Comparison of ENCODE assay signal across 1 cellular context in the genomic region with DNA sequence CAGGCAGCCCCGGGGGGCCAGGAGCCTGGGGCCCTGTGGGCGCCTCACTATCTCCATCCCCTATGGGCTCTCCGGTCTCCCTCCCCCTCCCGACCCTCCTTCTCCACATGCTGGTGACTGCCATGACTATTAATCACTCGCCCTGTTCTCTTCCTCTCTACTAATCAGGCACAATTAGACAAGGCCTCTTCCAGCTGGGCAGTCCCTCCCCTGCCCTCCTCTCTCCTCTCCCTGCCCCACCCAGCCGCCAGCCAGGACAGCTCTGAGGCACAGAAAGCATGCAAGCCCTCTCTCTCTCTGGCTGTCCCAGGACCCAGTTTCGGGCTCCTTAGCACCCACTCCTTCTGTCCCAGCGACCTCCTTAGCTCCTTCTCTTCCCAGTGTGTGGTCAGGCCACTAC.
TF ChIP-seq lines count a peak whose summit lies in the region.

No MANE protein-coding gene starts in this region.

TF ChIP-seq in SK-N-SH treated with all-trans-retinoic acid at 6 μM for 48 hours, 23 proteins besides CTCF, POLR2A, EP300 and RAD21 (continued from another document):
- TF ChIP-seq, protein P1, sequence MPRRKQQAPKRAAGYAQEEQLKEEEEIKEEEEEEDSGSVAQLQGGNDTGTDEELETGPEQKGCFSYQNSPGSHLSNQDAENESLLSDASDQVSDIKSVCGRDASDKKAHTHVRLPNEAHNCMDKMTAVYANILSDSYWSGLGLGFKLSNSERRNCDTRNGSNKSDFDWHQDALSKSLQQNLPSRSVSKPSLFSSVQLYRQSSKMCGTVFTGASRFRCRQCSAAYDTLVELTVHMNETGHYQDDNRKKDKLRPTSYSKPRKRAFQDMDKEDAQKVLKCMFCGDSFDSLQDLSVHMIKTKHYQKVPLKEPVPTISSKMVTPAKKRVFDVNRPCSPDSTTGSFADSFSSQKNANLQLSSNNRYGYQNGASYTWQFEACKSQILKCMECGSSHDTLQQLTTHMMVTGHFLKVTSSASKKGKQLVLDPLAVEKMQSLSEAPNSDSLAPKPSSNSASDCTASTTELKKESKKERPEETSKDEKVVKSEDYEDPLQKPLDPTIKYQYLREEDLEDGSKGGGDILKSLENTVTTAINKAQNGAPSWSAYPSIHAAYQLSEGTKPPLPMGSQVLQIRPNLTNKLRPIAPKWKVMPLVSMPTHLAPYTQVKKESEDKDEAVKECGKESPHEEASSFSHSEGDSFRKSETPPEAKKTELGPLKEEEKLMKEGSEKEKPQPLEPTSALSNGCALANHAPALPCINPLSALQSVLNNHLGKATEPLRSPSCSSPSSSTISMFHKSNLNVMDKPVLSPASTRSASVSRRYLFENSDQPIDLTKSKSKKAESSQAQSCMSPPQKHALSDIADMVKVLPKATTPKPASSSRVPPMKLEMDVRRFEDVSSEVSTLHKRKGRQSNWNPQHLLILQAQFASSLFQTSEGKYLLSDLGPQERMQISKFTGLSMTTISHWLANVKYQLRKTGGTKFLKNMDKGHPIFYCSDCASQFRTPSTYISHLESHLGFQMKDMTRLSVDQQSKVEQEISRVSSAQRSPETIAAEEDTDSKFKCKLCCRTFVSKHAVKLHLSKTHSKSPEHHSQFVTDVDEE (CRISPR knock-in tag; IDR thresholded peaks at IDR 0.05), result no peak
- TF ChIP-seq, protein P2, sequence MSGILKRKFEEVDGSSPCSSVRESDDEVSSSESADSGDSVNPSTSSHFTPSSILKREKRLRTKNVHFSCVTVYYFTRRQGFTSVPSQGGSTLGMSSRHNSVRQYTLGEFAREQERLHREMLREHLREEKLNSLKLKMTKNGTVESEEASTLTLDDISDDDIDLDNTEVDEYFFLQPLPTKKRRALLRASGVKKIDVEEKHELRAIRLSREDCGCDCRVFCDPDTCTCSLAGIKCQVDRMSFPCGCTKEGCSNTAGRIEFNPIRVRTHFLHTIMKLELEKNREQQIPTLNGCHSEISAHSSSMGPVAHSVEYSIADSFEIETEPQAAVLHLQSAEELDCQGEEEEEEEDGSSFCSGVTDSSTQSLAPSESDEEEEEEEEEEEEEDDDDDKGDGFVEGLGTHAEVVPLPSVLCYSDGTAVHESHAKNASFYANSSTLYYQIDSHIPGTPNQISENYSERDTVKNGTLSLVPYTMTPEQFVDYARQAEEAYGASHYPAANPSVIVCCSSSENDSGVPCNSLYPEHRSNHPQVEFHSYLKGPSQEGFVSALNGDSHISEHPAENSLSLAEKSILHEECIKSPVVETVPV (CRISPR knock-in tag; IDR thresholded peaks at IDR 0.05), result no peak
- TF ChIP-seq TOX (CRISPR knock-in tag; IDR thresholded peaks at IDR 0.05; ENCODE audit: borderline replicate concordance) (no peak), SNAI2 (CRISPR knock-in tag; IDR thresholded peaks at IDR 0.05) (no peak), ARNTL (CRISPR knock-in tag; IDR thresholded peaks at IDR 0.05; ENCODE audit: borderline replicate concordance, low read depth) (no peak), ZFP3 (CRISPR knock-in tag; IDR thresholded peaks at IDR 0.05) (no peak), CSDC2 (CRISPR knock-in tag; IDR thresholded peaks at IDR 0.05) (no peak)
- TF ChIP-seq, protein P3, sequence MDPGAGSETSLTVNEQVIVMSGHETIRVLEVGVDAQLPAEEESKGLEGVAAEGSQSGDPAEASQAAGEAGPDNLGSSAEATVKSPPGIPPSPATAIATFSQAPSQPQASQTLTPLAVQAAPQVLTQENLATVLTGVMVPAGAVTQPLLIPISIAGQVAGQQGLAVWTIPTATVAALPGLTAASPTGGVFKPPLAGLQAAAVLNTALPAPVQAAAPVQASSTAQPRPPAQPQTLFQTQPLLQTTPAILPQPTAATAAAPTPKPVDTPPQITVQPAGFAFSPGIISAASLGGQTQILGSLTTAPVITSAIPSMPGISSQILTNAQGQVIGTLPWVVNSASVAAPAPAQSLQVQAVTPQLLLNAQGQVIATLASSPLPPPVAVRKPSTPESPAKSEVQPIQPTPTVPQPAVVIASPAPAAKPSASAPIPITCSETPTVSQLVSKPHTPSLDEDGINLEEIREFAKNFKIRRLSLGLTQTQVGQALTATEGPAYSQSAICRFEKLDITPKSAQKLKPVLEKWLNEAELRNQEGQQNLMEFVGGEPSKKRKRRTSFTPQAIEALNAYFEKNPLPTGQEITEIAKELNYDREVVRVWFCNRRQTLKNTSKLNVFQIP (CRISPR knock-in tag; IDR thresholded peaks at IDR 0.05; ENCODE audit: borderline replicate concordance, low read depth), result no peak
- TF ChIP-seq, protein P4, sequence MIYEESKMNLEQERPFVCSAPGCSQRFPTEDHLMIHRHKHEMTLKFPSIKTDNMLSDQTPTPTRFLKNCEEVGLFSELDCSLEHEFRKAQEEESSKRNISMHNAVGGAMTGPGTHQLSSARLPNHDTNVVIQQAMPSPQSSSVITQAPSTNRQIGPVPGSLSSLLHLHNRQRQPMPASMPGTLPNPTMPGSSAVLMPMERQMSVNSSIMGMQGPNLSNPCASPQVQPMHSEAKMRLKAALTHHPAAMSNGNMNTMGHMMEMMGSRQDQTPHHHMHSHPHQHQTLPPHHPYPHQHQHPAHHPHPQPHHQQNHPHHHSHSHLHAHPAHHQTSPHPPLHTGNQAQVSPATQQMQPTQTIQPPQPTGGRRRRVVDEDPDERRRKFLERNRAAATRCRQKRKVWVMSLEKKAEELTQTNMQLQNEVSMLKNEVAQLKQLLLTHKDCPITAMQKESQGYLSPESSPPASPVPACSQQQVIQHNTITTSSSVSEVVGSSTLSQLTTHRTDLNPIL (CRISPR knock-in tag; IDR thresholded peaks at IDR 0.05; ENCODE audit: low read depth), result no peak
